ENCODE assay signal across 10 cellular contexts in genomic region chr2:73089270-73090030, GRCh38. TPM values are rescaled to one million over a fixed set of nuclear protein-coding genes. Genes with fewer than 3 reads are reported as not detected.
DNase-seq lines count a peak whose midpoint lies in the region; ATAC-seq, FAIRE-seq and TF ChIP-seq lines count a peak whose summit lies in the region.
"Had no signal": no experiment of that assay in that cellular context is flagged by ENCODE, and none has a peak within 500 bp of the region (broad histone marks: within the 10 kb centered on the region; RNA-seq: fewer than 3 reads in every experiment).

No MANE protein-coding gene starts in this region.

- TF ChIP-seq POLR2A in A549 (IDR thresholded peaks at IDR 0.05; ENCODE audit: low read length): no peak

- TF ChIP-seq CTCF in A549 (IDR thresholded peaks at IDR 0.05): no peak

- no peaks in the 10 kb centered on the region for H3K36me3 Mint-ChIP-seq in activated T-cell treated with anti-CD3 and anti-CD28 coated beads, Interleukin-2, amount 50 U/mL, for 72 hours (ENCODE audit: insufficient read depth in 2 of 2)

- no peak overlapping the region for H3K4me3 ChIP-seq in A549

- H3K9me3 ChIP-seq in A549: no peaks in the 10 kb centered on the region

- no peaks in the 10 kb centered on the region for H3K4me1 Mint-ChIP-seq in activated T-cell treated with anti-CD3 and anti-CD28 coated beads, Interleukin-2, amount 50 U/mL, for 72 hours (ENCODE audit: low read depth)

- H3K27me3 Mint-ChIP-seq in activated T-cell treated with anti-CD3 and anti-CD28 coated beads, Interleukin-2, amount 50 U/mL, for 72 hours (ENCODE audit: low read depth): no peaks in the 10 kb centered on the region

- no peak for FAIRE-seq in A549 (lab: Jason Lieb, UNC)
- FAIRE-seq: GM19239 had no signal

- no peak for TF ChIP-seq RAD21 in A549 (conservative IDR thresholded peaks at IDR 0.05 in 1 of 2, IDR thresholded peaks at IDR 0.05 in 1 of 2)

- CTCF ChIA-PET in A549 (lab: Yijun Ruan, JAX): interaction anchor here (0.5 to 18.7 kb wide), 12 partner anchors 15 to 390 kb away, joined by 3 to 500 read pairs (median 6); partner anchors contain the start of genes SFXN5 and SMYD5

- 83% methylated on average over 11 of the region's 11 CpGs for WGBS in A549 (ENCODE audit: missing lambda C conversion rate)

- H3K27ac Mint-ChIP-seq in activated T-cell treated with anti-CD3 and anti-CD28 coated beads, Interleukin-2, amount 50 U/mL, for 72 hours: no peak overlapping the region

- H3K27ac ChIP-seq in A549 (peak overlapping the region; percentile 60 to 63), epithelial cell of prostate (peak overlapping the region; percentile 92)
- H3K27ac ChIP-seq: C4-2B had no signal

- TF ChIP-seq EP300 in A549 (IDR thresholded peaks at IDR 0.05): no peak

- peak; percentile 80 to 81 for ATAC-seq in A549
- no peak for ATAC-seq in HG03378 (IDR thresholded peaks at IDR 0.05; ENCODE audit: unreplicated experiment)
- no peak for ATAC-seq in activated T-cell treated with anti-CD3 and anti-CD28 coated beads, Interleukin-2, amount 50 U/mL, for 72 hours (replicated peaks in 1 of 2)

- H3K4me1 ChIP-seq in A549: peaks cover 18% of the 10 kb centered on the region

- H3K4me3 Mint-ChIP-seq in activated T-cell treated with anti-CD3 and anti-CD28 coated beads, Interleukin-2, amount 50 U/mL, for 72 hours: no peak overlapping the region

- POLR2A ChIA-PET in A549 (lab: Yijun Ruan, JAX): interaction anchor here (1.5 kb wide), 1 partner anchor 23 kb away, joined by 5 read pairs; the partner anchor contains the start of gene RAB11FIP5

- H3K4me2 ChIP-seq in A549: peak overlapping the region; percentile 30; the same call in 2 of the 3 replicates

- no peaks in the 10 kb centered on the region for H3K9me3 Mint-ChIP-seq in activated T-cell treated with anti-CD3 and anti-CD28 coated beads, Interleukin-2, amount 50 U/mL, for 72 hours

- DNase-seq in A549 (ENCODE audit: low read depth in 1 of 2, low spot score in 1 of 2): peak; percentile 59 to 83
- peak; percentile 100 for DNase-seq in NCI-H226
- peak; percentile 97 for DNase-seq in epithelial cell of prostate (ENCODE audit: low read depth, low spot score)
- DNase-seq in myocyte (ENCODE audit: low read depth): peak; percentile 85
- no peak for DNase-seq in LoVo (ENCODE audit: low spot score)
- no peak for DNase-seq in NCI-H1105 treated with DMSO at 0.1 percent for 48 hours (lab: John Stamatoyannopoulos, UW)
- no peak for DNase-seq in activated T-cell treated with anti-CD3 and anti-CD28 coated beads, Interleukin-2, amount 50 U/mL, for 72 hours

TF ChIP-seq in A549, 52 proteins besides CTCF, POLR2A, EP300 and RAD21:
- TF ChIP-seq POLR2AphosphoS2 (conservative IDR thresholded peaks at IDR 0.05; ENCODE audit: low read length) (no peak), MAFK (IDR thresholded peaks at IDR 0.05; ENCODE audit: partially characterized antibody) (no peak), FOSL2 (IDR thresholded peaks at IDR 0.05) (0 out of 2 replicates have a peak, but pooled peaks have one; percentile 19), FOSL2 (CRISPR knock-in tag; IDR thresholded peaks at IDR 0.05) (peak; percentile 76), FOSB (CRISPR knock-in tag; IDR thresholded peaks at IDR 0.05) (no peak), HEYL (CRISPR knock-in tag; IDR thresholded peaks at IDR 0.05) (no peak)

RNA-seq across cellular contexts. Expression of gene SFXN5, which starts 17.9 kb away (rescaled TPM):
- polyA plus RNA-seq in A549 (2011; rRNA removed): 16.7 and 22.0 TPM in 2 replicates
- polyA plus RNA-seq in A549 (2012; cell fraction: cytosol; rRNA removed): 19.8 and 21.7 TPM in 2 replicates
- 60.1 and 76.2 TPM in 2 replicates for polyA plus RNA-seq in A549 (2012; cell fraction: nucleus; rRNA removed)
- 18.2 to 20.4 TPM (median 19.6 TPM) in 3 replicates for polyA plus RNA-seq in A549 (2017; fragmentation: RNase III; extraction: RNeasy Plus Mini Kit Qiagen cat#74134 plus additional on column Dnase treatment)
- polyA minus RNA-seq in A549 (2011; rRNA and poly(A)+ RNA removed): 32.2 and 41.1 TPM in 2 replicates
- total RNA-seq in myocyte: 8.0 and 9.5 TPM in 2 replicates
- 8.8 TPM for polyA plus RNA-seq in myocyte (2012)
- total RNA-seq in activated T-cell treated with anti-CD3 and anti-CD28 coated beads, Interleukin-2, amount 50 U/mL, for 72 hours: 10 to 100 TPM in 1 of 2 donors, 1 to 10 TPM in 1; 9.1 to 10.1 TPM

RNA-seq across cellular contexts. Expression of gene RAB11FIP5, which starts 23.3 kb away (rescaled TPM):
- polyA plus RNA-seq in A549 (2011; rRNA removed) (21.6 and 30.8 TPM in 2 replicates), A549 (2017; fragmentation: RNase III; extraction: RNeasy Plus Mini Kit Qiagen cat#74134 plus additional on column Dnase treatment) (18.7 to 21.8 TPM (median 21.7 TPM) in 3 replicates)
- polyA plus RNA-seq in A549 (2012; cell fraction: cytosol; rRNA removed): 13.5 and 17.0 TPM in 2 replicates
- polyA plus RNA-seq in A549 (2012; cell fraction: nucleus; rRNA removed): 16.9 and 20.7 TPM in 2 replicates
- 34.2 and 38.7 TPM in 2 replicates for polyA minus RNA-seq in A549 (2011; rRNA and poly(A)+ RNA removed)
- 87.2 and 111 TPM in 2 replicates for total RNA-seq in myocyte
- 68.6 TPM for polyA plus RNA-seq in myocyte (2012)
- total RNA-seq in activated T-cell treated with anti-CD3 and anti-CD28 coated beads, Interleukin-2, amount 50 U/mL, for 72 hours: 1 to 10 TPM; 6.6 to 9.8 TPM

Comparison
In these comparisons a context has a peak if more than half of its experiments do, and no peak if none do; other contexts are left out.
1. ATAC-seq: peak in A549 (2 of 2); none in HG03378 (single experiment) and activated T-cell treated with anti-CD3 and anti-CD28 coated beads, Interleukin-2, amount 50 U/mL, for 72 hours (0 of 2).
2. DNase-seq: peak in A549 (2 of 2), NCI-H226 (single experiment), epithelial cell of prostate (single experiment) and myocyte (single experiment); none in LoVo (single experiment), NCI-H1105 treated with DMSO at 0.1 percent for 48 hours (single experiment) and activated T-cell treated with anti-CD3 and anti-CD28 coated beads, Interleukin-2, amount 50 U/mL, for 72 hours (0 of 2).